In the genomic region with DNA sequence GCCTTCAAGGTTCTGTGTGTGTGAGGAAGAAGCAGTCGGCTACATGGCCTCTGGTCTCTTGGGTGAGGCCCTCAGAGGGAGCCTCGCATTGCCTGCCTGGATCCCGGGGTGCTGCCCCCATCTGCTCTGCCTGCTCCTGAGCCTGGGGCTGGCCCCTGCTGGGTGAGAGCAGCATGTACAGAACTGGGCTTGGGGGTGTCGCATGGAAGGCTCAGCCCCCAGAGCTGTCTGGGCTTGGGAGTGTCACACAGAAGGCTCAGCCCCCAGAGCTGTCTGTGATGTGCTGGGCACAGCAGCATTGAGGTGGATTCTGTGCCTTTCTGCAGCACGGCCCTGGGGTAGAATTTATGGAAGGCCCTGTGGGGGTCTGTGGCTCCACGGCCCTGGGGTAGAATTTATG, we compare ENCODE assay signal across 3 cellular contexts. TPM values are rescaled to one million over a fixed set of nuclear protein-coding genes. Genes with fewer than 3 reads are reported as not detected.
"Had no signal": no experiment of that assay in that cellular context is flagged by ENCODE, and none has a peak within 500 bp of the region (broad histone marks: within the 10 kb centered on the region; RNA-seq: fewer than 3 reads in every experiment).

No MANE protein-coding gene starts in this region.

RNA-seq across cellular contexts. Expression of a gene that starts 6.4 kb away (rescaled TPM):
- total RNA-seq: GM23248, H4, HFFc6 had no signal
